Comparison of ENCODE assay signal across 1 cellular context in the genomic region with DNA sequence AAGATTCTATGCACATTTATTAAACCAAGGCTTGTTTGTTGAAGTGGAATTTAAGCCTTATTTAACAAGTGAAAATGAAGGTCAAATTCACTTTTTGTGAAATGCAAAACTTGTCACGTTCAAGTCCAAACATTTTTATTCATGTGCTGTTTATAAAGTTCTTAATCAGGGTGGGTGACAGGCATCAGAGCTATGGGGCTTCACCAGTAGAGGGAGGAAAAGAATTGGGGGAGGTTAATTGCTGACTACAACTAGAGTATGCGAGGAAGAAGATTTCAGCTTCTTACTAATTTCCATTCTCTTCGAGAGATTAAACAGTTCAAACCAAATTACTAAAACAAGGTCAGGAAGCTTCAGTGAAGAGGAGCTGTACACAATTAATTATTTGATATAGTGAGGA.
TF ChIP-seq lines count a peak whose summit lies in the region.

No MANE protein-coding gene starts in this region.

TF ChIP-seq in HepG2, 621 proteins besides CTCF, POLR2A, EP300 and RAD21:
- TF ChIP-seq SMC3 (IDR thresholded peaks at IDR 0.05; ENCODE audit: low read length) = peak; percentile 6; the same call in 1 of the 2 replicates
- TF ChIP-seq NCOR1 (IDR thresholded peaks at IDR 0.05; ENCODE audit: borderline replicate concordance, low read length) = no peak
TF ChIP-seq in HepG2: peak in this region for 1.
